In the genomic region with DNA sequence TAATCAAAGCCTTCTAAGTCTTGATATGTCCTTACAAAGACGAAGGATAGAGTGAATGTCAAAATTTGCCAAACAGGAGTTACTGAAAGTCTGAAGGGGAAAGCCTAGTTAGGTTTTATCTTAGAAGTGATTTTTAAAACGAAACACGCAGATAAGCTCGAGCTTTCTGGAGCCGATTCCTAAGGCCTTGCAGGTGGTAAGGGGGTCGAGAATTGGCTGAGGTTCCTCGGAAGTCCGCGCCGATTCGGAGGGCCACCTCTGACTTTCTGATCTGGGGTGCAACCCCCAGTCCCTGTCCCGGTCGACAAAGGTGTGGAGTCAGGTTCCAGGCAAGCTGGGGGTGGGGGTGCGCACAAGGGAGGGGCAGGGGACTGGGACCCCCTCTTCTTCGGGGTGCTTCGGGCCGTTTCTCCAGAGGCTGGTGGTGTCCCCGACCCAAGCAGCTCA, we compare ENCODE assay signal across 1 cellular context.
TF ChIP-seq lines count a peak whose summit lies in the region.

No MANE protein-coding gene starts in this region.

TF ChIP-seq in H1, 55 proteins besides CTCF, POLR2A, EP300 and RAD21 (continued from another document):
- TF ChIP-seq, protein P1, sequence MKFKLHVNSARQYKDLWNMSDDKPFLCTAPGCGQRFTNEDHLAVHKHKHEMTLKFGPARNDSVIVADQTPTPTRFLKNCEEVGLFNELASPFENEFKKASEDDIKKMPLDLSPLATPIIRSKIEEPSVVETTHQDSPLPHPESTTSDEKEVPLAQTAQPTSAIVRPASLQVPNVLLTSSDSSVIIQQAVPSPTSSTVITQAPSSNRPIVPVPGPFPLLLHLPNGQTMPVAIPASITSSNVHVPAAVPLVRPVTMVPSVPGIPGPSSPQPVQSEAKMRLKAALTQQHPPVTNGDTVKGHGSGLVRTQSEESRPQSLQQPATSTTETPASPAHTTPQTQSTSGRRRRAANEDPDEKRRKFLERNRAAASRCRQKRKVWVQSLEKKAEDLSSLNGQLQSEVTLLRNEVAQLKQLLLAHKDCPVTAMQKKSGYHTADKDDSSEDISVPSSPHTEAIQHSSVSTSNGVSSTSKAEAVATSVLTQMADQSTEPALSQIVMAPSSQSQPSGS (IDR thresholded peaks at IDR 0.05; ENCODE audit: low read length): no peak
- no peak for TF ChIP-seq PHF8 (conservative IDR thresholded peaks at IDR 0.05; ENCODE audit: low read depth, low read length)
- TF ChIP-seq NRF1 (IDR thresholded peaks at IDR 0.05; ENCODE audit: low read depth, low read length): no peak
- TF ChIP-seq SIX5 (IDR thresholded peaks at IDR 0.05; ENCODE audit: low read depth, low read length): no peak
- TF ChIP-seq TBP (IDR thresholded peaks at IDR 0.05; ENCODE audit: low read depth, low read length): no peak
- peak; percentile 72 for TF ChIP-seq ASH2L (IDR thresholded peaks at IDR 0.05; ENCODE audit: low read length)
- TF ChIP-seq POU5F1 (IDR thresholded peaks at IDR 0.05; ENCODE audit: low read depth, low read length): no peak
- no peak for TF ChIP-seq EZH2 (IDR thresholded peaks at IDR 0.05; ENCODE audit: low read depth, low read length, severe bottlenecking)
- TF ChIP-seq SRF (IDR thresholded peaks at IDR 0.05; ENCODE audit: low read depth, low read length): no peak
- peak; percentile 36 for TF ChIP-seq POLR2AphosphoS5 (IDR thresholded peaks at IDR 0.05; ENCODE audit: low read depth, low read length)
- TF ChIP-seq CHD1 (IDR thresholded peaks at IDR 0.05; ENCODE audit: low read depth, low read length): no peak
- no peak for TF ChIP-seq JUND (IDR thresholded peaks at IDR 0.05; ENCODE audit: low read length)
